ENCODE assay signal across 38 cellular contexts in genomic region chr12:125180144-125180543, GRCh38. TPM values are rescaled to one million over a fixed set of nuclear protein-coding genes. Genes with fewer than 3 reads are reported as not detected.
"Had no signal": no experiment of that assay in that cellular context is flagged by ENCODE, and none has a peak within 500 bp of the region (broad histone marks: within the 10 kb centered on the region; RNA-seq: fewer than 3 reads in every experiment).

No MANE protein-coding gene starts in this region.

- H3K4me3 Mint-ChIP-seq: activated naive CD4-positive, alpha-beta T cell treated with anti-CD3 and anti-CD28 coated beads for 36 hours; activated naive CD4-positive, alpha-beta T cell treated with anti-CD3 and anti-CD28 coated beads, Interleukin-2, amount 10 ng/mL, durations not matched to agents 7 days and 5 days; activated naive CD4-positive, alpha-beta T cell treated with anti-CD3 and anti-CD28 coated beads, Interleukin-2, amount 50 U/mL, for 24 hours; activated naive CD8-positive, alpha-beta T cell; activated naive CD8-positive, alpha-beta T cell treated with anti-CD3 and anti-CD28 coated beads for 36 hours; activated naive CD8-positive, alpha-beta T cell treated with anti-CD3 and anti-CD28 coated beads, Interleukin-2, amount 10 ng/mL, durations not matched to agents 7 days and 5 days; activated naive CD8-positive, alpha-beta T cell treated with anti-CD3 and anti-CD28 coated beads, Interleukin-2, amount 50 U/mL, for 24 hours; activated T-cell treated with anti-CD3 and anti-CD28 coated beads, Interleukin-2, amount 50 U/mL, for 24 hours; activated T-cell treated with anti-CD3 and anti-CD28 coated beads, Interleukin-2, amount 50 U/mL, for 4 hours; activated T-cell treated with anti-CD3 and anti-CD28 coated beads, Interleukin-2, amount 50 U/mL, for 72 hours; activated T-helper 1 cell treated with anti-CD3 and anti-CD28 coated beads, Interleukin-12 subunit alpha, Interleukin-12 subunit beta, Interleukin-2, Interleukin-4 antibody, amounts not matched to agents 30 ng/mL and 10 ng/mL and 1 ng/mL, durations not matched to agents 14 hours and 24 hours and 36 hours; activated T-helper 17 cell treated with anti-CD3 and anti-CD28 coated beads, Interleukin-2, amount 50 U/mL, for 72 hours; brain; central memory CD8-positive, alpha-beta T cell had no signal

- H3K4me1 Mint-ChIP-seq: activated naive CD8-positive, alpha-beta T cell treated with anti-CD3 and anti-CD28 coated beads, Interleukin-2, amount 50 U/mL, for 24 hours; activated T-helper 17 cell treated with anti-CD3 and anti-CD28 coated beads, Interleukin-2, amount 50 U/mL, for 72 hours had no signal

- H3K4me1 ChIP-seq: adrenal gland, breast epithelium had no signal

- H3K36me3 ChIP-seq: adrenal gland, ascending aorta, brain microvascular endothelial cell, breast epithelium, cardiac muscle cell had no signal

- H3K27ac ChIP-seq: adrenal gland, ascending aorta, body of pancreas, brain microvascular endothelial cell, breast epithelium, cardiac muscle cell had no signal

- H3K27ac Mint-ChIP-seq: activated naive CD4-positive, alpha-beta T cell treated with anti-CD3 and anti-CD28 coated beads for 36 hours; activated naive CD4-positive, alpha-beta T cell treated with anti-CD3 and anti-CD28 coated beads, Interleukin-2, amount 10 ng/mL, durations not matched to agents 7 days and 5 days; activated naive CD4-positive, alpha-beta T cell treated with anti-CD3 and anti-CD28 coated beads, Interleukin-2, amount 50 U/mL, for 24 hours; activated naive CD4-positive, alpha-beta T cell treated with anti-CD3 and anti-CD28 coated beads, Interleukin-2, amount 50 U/mL, for 72 hours; activated naive CD8-positive, alpha-beta T cell; activated naive CD8-positive, alpha-beta T cell treated with anti-CD3 and anti-CD28 coated beads for 36 hours; activated naive CD8-positive, alpha-beta T cell treated with anti-CD3 and anti-CD28 coated beads, Interleukin-2, amount 10 ng/mL, durations not matched to agents 7 days and 5 days; activated naive CD8-positive, alpha-beta T cell treated with anti-CD3 and anti-CD28 coated beads, Interleukin-2, amount 50 U/mL, for 24 hours; activated T-cell treated with anti-CD3 and anti-CD28 coated beads, Interleukin-2, amount 50 U/mL, for 24 hours; activated T-cell treated with anti-CD3 and anti-CD28 coated beads, Interleukin-2, amount 50 U/mL, for 72 hours; activated T-helper 1 cell treated with anti-CD3 and anti-CD28 coated beads, Interleukin-12 subunit alpha, Interleukin-12 subunit beta, Interleukin-2, Interleukin-4 antibody, amounts not matched to agents 30 ng/mL and 10 ng/mL and 1 ng/mL, durations not matched to agents 14 hours and 24 hours and 36 hours; activated T-helper 17 cell treated with anti-CD3 and anti-CD28 coated beads, Interleukin-2, amount 50 U/mL, for 72 hours; activated T-helper 2 cell treated with anti-CD3 and anti-CD28 coated beads, Interferon-gamma antibody, Interleukin-2, Interleukin-4, amounts not matched to agents 10 μg/mL and 5 μg/mL and 100 μg/mL, durations not matched to agents 14 hours and 24 hours and 36 hours; brain had no signal

- H3K9me3 ChIP-seq: adrenal gland, ascending aorta, body of pancreas had no signal

- H3K9me3 Mint-ChIP-seq: activated naive CD4-positive, alpha-beta T cell treated with anti-CD3 and anti-CD28 coated beads for 36 hours; activated naive CD4-positive, alpha-beta T cell treated with anti-CD3 and anti-CD28 coated beads, Interleukin-2, amount 10 ng/mL, durations not matched to agents 7 days and 5 days; activated naive CD4-positive, alpha-beta T cell treated with anti-CD3 and anti-CD28 coated beads, Interleukin-2, amount 50 U/mL, for 24 hours; activated naive CD8-positive, alpha-beta T cell treated with anti-CD3 and anti-CD28 coated beads for 36 hours; activated naive CD8-positive, alpha-beta T cell treated with anti-CD3 and anti-CD28 coated beads, Interleukin-2, amount 10 ng/mL, durations not matched to agents 7 days and 5 days; activated naive CD8-positive, alpha-beta T cell treated with anti-CD3 and anti-CD28 coated beads, Interleukin-2, amount 50 U/mL, for 24 hours; activated T-cell treated with anti-CD3 and anti-CD28 coated beads, Interleukin-2, amount 50 U/mL, for 24 hours; activated T-helper 1 cell treated with anti-CD3 and anti-CD28 coated beads, Interleukin-12 subunit alpha, Interleukin-12 subunit beta, Interleukin-2, Interleukin-4 antibody, amounts not matched to agents 30 ng/mL and 10 ng/mL and 1 ng/mL, durations not matched to agents 14 hours and 24 hours and 36 hours; activated T-helper 2 cell treated with anti-CD3 and anti-CD28 coated beads, Interferon-gamma antibody, Interleukin-2, Interleukin-4, amounts not matched to agents 10 μg/mL and 5 μg/mL and 100 μg/mL, durations not matched to agents 14 hours and 24 hours and 36 hours; central memory CD8-positive, alpha-beta T cell had no signal

- DNase-seq: activated effector memory CD4-positive, alpha-beta T cell treated with anti-CD3 and anti-CD28 coated beads, Interleukin-2, amount 50 U/mL, for 16 hours; activated effector memory CD4-positive, alpha-beta T cell treated with Interleukin-2 at 50 U/mL for 16 hours; activated gamma-delta T cell; activated gamma-delta T cell treated with Interleukin-2 at 50 U/mL for 16 hours; activated naive CD4-positive, alpha-beta T cell; activated naive CD4-positive, alpha-beta T cell treated with anti-CD3 and anti-CD28 coated beads for 36 hours; activated naive CD4-positive, alpha-beta T cell treated with anti-CD3 and anti-CD28 coated beads, Interleukin-2, amount 10 ng/mL, durations not matched to agents 7 days and 5 days; activated naive CD4-positive, alpha-beta T cell treated with anti-CD3 and anti-CD28 coated beads, Interleukin-2, amount 50 U/mL, for 16 hours; activated naive CD4-positive, alpha-beta T cell treated with Interleukin-2 at 50 U/mL for 16 hours; activated naive CD8-positive, alpha-beta T cell treated with anti-CD3 and anti-CD28 coated beads for 36 hours; activated naive CD8-positive, alpha-beta T cell treated with anti-CD3 and anti-CD28 coated beads, Interleukin-2, amount 10 ng/mL, durations not matched to agents 7 days and 5 days; activated naive CD8-positive, alpha-beta T cell treated with anti-CD3 and anti-CD28 coated beads, Interleukin-2, amount 50 U/mL, for 24 hours; activated T-cell treated with anti-CD3 and anti-CD28 coated beads, Interleukin-2, amount 50 U/mL, for 1 hour; activated T-cell treated with anti-CD3 and anti-CD28 coated beads, Interleukin-2, amount 50 U/mL, for 24 hours; activated T-cell treated with anti-CD3 and anti-CD28 coated beads, Interleukin-2, amount 50 U/mL, for 4 hours; activated T-cell treated with anti-CD3 and anti-CD28 coated beads, Interleukin-2, amount 50 U/mL, for 48 hours; activated T-cell treated with anti-CD3 and anti-CD28 coated beads, Interleukin-2, amount 50 U/mL, for 72 hours; adrenal gland; amniotic stem cell; amygdala; anterior cingulate cortex; aorta; body of pancreas; brain microvascular endothelial cell; caudate nucleus; central memory CD4-positive, alpha-beta T cell; cerebellar nuclear complex had no signal

- H3K4me3 ChIP-seq: adrenal gland, ascending aorta, body of pancreas, breast epithelium, cardiac muscle cell had no signal

- H3K27me3 ChIP-seq: ascending aorta had no signal

- H3K36me3 Mint-ChIP-seq: activated naive CD4-positive, alpha-beta T cell treated with anti-CD3 and anti-CD28 coated beads, Interleukin-2, amount 10 ng/mL, durations not matched to agents 7 days and 5 days; activated naive CD4-positive, alpha-beta T cell treated with anti-CD3 and anti-CD28 coated beads, Interleukin-2, amount 50 U/mL, for 24 hours; activated naive CD4-positive, alpha-beta T cell treated with anti-CD3 and anti-CD28 coated beads, Interleukin-2, amount 50 U/mL, for 72 hours; activated naive CD8-positive, alpha-beta T cell; activated naive CD8-positive, alpha-beta T cell treated with anti-CD3 and anti-CD28 coated beads for 36 hours; activated naive CD8-positive, alpha-beta T cell treated with anti-CD3 and anti-CD28 coated beads, Interleukin-2, amount 10 ng/mL, durations not matched to agents 7 days and 5 days; brain had no signal

- ATAC-seq: activated naive CD4-positive, alpha-beta T cell treated with anti-CD3 and anti-CD28 coated beads, Interleukin-2, amount 50 U/mL, for 72 hours; activated naive CD8-positive, alpha-beta T cell treated with anti-CD3 and anti-CD28 coated beads, Interleukin-2, amount 50 U/mL, for 24 hours; activated T-cell treated with anti-CD3 and anti-CD28 coated beads, Interleukin-2, amount 50 U/mL, for 4 hours; activated T-cell treated with anti-CD3 and anti-CD28 coated beads, Interleukin-2, amount 50 U/mL, for 72 hours; activated T-helper 17 cell treated with anti-CD3 and anti-CD28 coated beads, Interleukin-2, amount 50 U/mL, for 72 hours; body of pancreas had no signal

RNA-seq across cellular contexts. Expression of gene TMEM132B, which starts 6.0 kb away (rescaled TPM):
- total RNA-seq: activated naive CD4-positive, alpha-beta T cell treated with anti-CD3 and anti-CD28 coated beads for 36 hours; activated naive CD4-positive, alpha-beta T cell treated with anti-CD3 and anti-CD28 coated beads, Interleukin-2, amount 50 U/mL, for 72 hours; activated naive CD8-positive, alpha-beta T cell treated with anti-CD3 and anti-CD28 coated beads for 36 hours; activated naive CD8-positive, alpha-beta T cell treated with anti-CD3 and anti-CD28 coated beads, Interleukin-2, amount 10 ng/mL, durations not matched to agents 7 days and 5 days; activated T-cell treated with anti-CD3 and anti-CD28 coated beads, Interleukin-2, amount 50 U/mL, for 72 hours; activated T-helper 1 cell treated with anti-CD3 and anti-CD28 coated beads, Interleukin-12 subunit alpha, Interleukin-12 subunit beta, Interleukin-2, Interleukin-4 antibody, amounts not matched to agents 30 ng/mL and 10 ng/mL and 1 ng/mL, durations not matched to agents 14 hours and 24 hours and 36 hours; activated T-helper 17 cell treated with anti-CD3 and anti-CD28 coated beads, Interleukin-2, amount 50 U/mL, for 72 hours; activated T-helper 2 cell treated with anti-CD3 and anti-CD28 coated beads, Interferon-gamma antibody, Interleukin-2, Interleukin-4, amounts not matched to agents 10 μg/mL and 5 μg/mL and 100 μg/mL, durations not matched to agents 14 hours and 24 hours and 36 hours had no signal
